ENCODE assay signal across 18 cellular contexts in genomic region chr7:116441534-116441933, GRCh38. TPM values are rescaled to one million over a fixed set of nuclear protein-coding genes. Genes with fewer than 3 reads are reported as not detected.
DNase-seq lines count a peak whose midpoint lies in the region; ATAC-seq and TF ChIP-seq lines count a peak whose summit lies in the region.
"Had no signal": no experiment of that assay in that cellular context is flagged by ENCODE, and none has a peak within 500 bp of the region (broad histone marks: within the 10 kb centered on the region; RNA-seq: fewer than 3 reads in every experiment).

No MANE protein-coding gene starts in this region.

- intact Hi-C loops in PC-9 (cut with micrococcal nuclease; ENCODE audit: unreplicated experiment) = loop anchor here (5.0 kb wide), 1 partner anchor 266 kb away; no protein-coding TSS in a partner anchor

- ATAC-seq in GM18907 (IDR thresholded peaks at IDR 0.05; ENCODE audit: unreplicated experiment) = no peak
- no peak for ATAC-seq in GM19467 (IDR thresholded peaks at IDR 0.05; ENCODE audit: unreplicated experiment)
- no peak for ATAC-seq in HG03025 (IDR thresholded peaks at IDR 0.05; ENCODE audit: low FRiP score, unreplicated experiment)
- ATAC-seq: activated T-cell treated with anti-CD3 and anti-CD28 coated beads, Interleukin-2, amount 50 U/mL, for 72 hours had no signal

- H3K9me3 ChIP-seq in PC-9 (ENCODE audit: insufficient read depth, low read depth) = peaks cover 17% of the 10 kb centered on the region
- H3K9me3 ChIP-seq: adrenal gland, upper lobe of left lung had no signal

- peaks cover 30% of the 10 kb centered on the region for H3F3A ChIP-seq in PC-9 (ENCODE audit: insufficient read depth, low read depth)

- no peaks in the 10 kb centered on the region for H3K9me2 ChIP-seq in PC-9 (ENCODE audit: insufficient read depth)

- H3K4me1 ChIP-seq in ACC112 (ENCODE audit: control insufficient read depth, insufficient read depth, low read length, unreplicated experiment) (peaks cover 56% of the 10 kb centered on the region), PC-9 (replicated peaks; ENCODE audit: insufficient read depth) (peaks cover 42% of the 10 kb centered on the region)
- H3K4me1 ChIP-seq: adrenal gland had no signal

- no peak overlapping the region for H3K4me3 ChIP-seq in ACC112 (ENCODE audit: low read depth, low read length)
- H3K4me3 ChIP-seq in PC-9 = peak overlapping the region; percentile 65; the same call in 1 of the 2 replicates
- H3K4me3 ChIP-seq: adrenal gland, upper lobe of left lung had no signal

- H4K20me1 ChIP-seq in PC-9 (ENCODE audit: insufficient read depth) = no peaks in the 10 kb centered on the region

- CTCF ChIA-PET in PC-9 (lab: Charles Lee) = interaction anchor here (2.3 kb wide), 1 partner anchor 85 kb away, joined by 7 read pairs; no protein-coding TSS in a partner anchor

- POLR2A ChIA-PET in PC-9 (lab: Charles Lee; ENCODE audit: unreplicated experiment) = interaction anchor here (0.6 to 1.6 kb wide), 3 partner anchors 15 to 102 kb away, joined by 9 to 14 read pairs (median 13); partner anchors contain the start of gene CAV2

- H3K79me2 ChIP-seq in ACC112 (ENCODE audit: control insufficient read depth, insufficient read depth, low read length, unreplicated experiment) (no peaks in the 10 kb centered on the region), PC-9 (ENCODE audit: low read depth) (no peaks in the 10 kb centered on the region)

- no TSS peak for BruUV-seq in PC-9 (replicated peaks; lab: Mats Ljungman, UMichigan)

- no peak for TF ChIP-seq CTCF in PC-9 (conservative IDR thresholded peaks at IDR 0.05)

- DNase-seq in PC-9 (no peak), epithelial cell of prostate (ENCODE audit: low read depth, low spot score) (no peak), pulmonary artery endothelial cell (ENCODE audit: low read depth, low spot score) (peak; percentile 63), NCI-H187 treated with DMSO at 0.1 percent for 48 hours (lab: John Stamatoyannopoulos, UW) (no peak)
- DNase-seq: activated CD4-positive, alpha-beta T cell treated with anti-CD3 and anti-CD28 coated beads, Interleukin-2, amount 10 ng/mL, durations not matched to agents 7 days and 5 days; activated T-cell treated with anti-CD3 and anti-CD28 coated beads, Interleukin-2, amount 50 U/mL, for 72 hours; adrenal gland; AML-193; DMS153; hypothalamus; NCI-H1694 treated with DMSO at 0.1 percent for 48 hours; NCI-H526 treated with DMSO at 0.1 percent for 48 hours; T-helper 9 cell; upper lobe of left lung had no signal

- no peaks in the 10 kb centered on the region for H3K36me3 ChIP-seq in ACC112 (ENCODE audit: insufficient read depth, low read length)
- H3K36me3 ChIP-seq in PC-9 (ENCODE audit: low read depth) = no peaks in the 10 kb centered on the region
- H3K36me3 ChIP-seq: adrenal gland, upper lobe of left lung had no signal

- peak overlapping the region; percentile 92 for H3K4me2 ChIP-seq in PC-9

- no peaks in the 10 kb centered on the region for H3K27me3 ChIP-seq in ACC112 (ENCODE audit: insufficient read depth, low read length)
- no peaks in the 10 kb centered on the region for H3K27me3 ChIP-seq in PC-9 (ENCODE audit: insufficient read depth, low read depth)
- H3K27me3 ChIP-seq: adrenal gland, upper lobe of left lung had no signal

- H3K27ac ChIP-seq in ACC112 (ENCODE audit: low read depth, low read length) = peak overlapping the region; percentile 88
- H3K27ac ChIP-seq in PC-9 = peak overlapping the region; percentile 100
- peak overlapping the region; percentile 89 for H3K27ac ChIP-seq in epithelial cell of prostate
- H3K27ac ChIP-seq: adrenal gland had no signal

- peak overlapping the region; percentile 52 for H2AFZ ChIP-seq in ACC112 (ENCODE audit: low read length, unreplicated experiment)
- no peak overlapping the region for H2AFZ ChIP-seq in PC-9

RNA-seq across cellular contexts. Expression of gene CAV2, which starts 58.0 kb away (rescaled TPM):
- total RNA-seq in PC-9 (2021) (260 and 296 TPM in 2 replicates), pulmonary artery endothelial cell (239 and 270 TPM in 2 replicates)
- total RNA-seq: activated CD4-positive, alpha-beta T cell treated with anti-CD3 and anti-CD28 coated beads, Interleukin-2, amount 10 ng/mL, durations not matched to agents 7 days and 5 days; activated T-cell treated with anti-CD3 and anti-CD28 coated beads, Interleukin-2, amount 50 U/mL, for 72 hours had no signal
